Comparison of ENCODE assay signal across 10 cellular contexts in genomic region chr7:47992446-47992845, GRCh38. TPM values are rescaled to one million over a fixed set of nuclear protein-coding genes. Genes with fewer than 3 reads are reported as not detected.
DNase-seq lines count a peak whose midpoint lies in the region; ATAC-seq, FAIRE-seq and TF ChIP-seq lines count a peak whose summit lies in the region.
"Had no signal": no experiment of that assay in that cellular context is flagged by ENCODE, and none has a peak within 500 bp of the region (broad histone marks: within the 10 kb centered on the region; RNA-seq: fewer than 3 reads in every experiment).

No MANE protein-coding gene starts in this region.

- H3K9me3 ChIP-seq in OCI-LY7 (ENCODE audit: low read length): no peaks in the 10 kb centered on the region
- no peaks in the 10 kb centered on the region for H3K9me3 ChIP-seq in endocrine pancreas (ENCODE audit: control insufficient read depth, low read length)
- H3K9me3 ChIP-seq in pancreas: no peaks in the 10 kb centered on the region
- H3K9me3 ChIP-seq in vagina: no peaks in the 10 kb centered on the region
- no peaks in the 10 kb centered on the region for H3K9me3 ChIP-seq in ovary

- no peaks in the 10 kb centered on the region for H3K79me2 ChIP-seq in OCI-LY7 (ENCODE audit: insufficient read depth, low read depth, low read length)

- no peaks in the 10 kb centered on the region for H3K9me2 ChIP-seq in OCI-LY7 (ENCODE audit: insufficient read depth, low read length)

- H3K36me3 Mint-ChIP-seq in Calu3 (ENCODE audit: insufficient read depth, unreplicated experiment): peaks cover 12% of the 10 kb centered on the region

- DNase-seq in Calu3 (no peak), OCI-LY7 (ENCODE audit: low spot score) (no peak), pancreas (no peak), kidney glomerular epithelial cell (lab: John Stamatoyannopoulos, UW) (no peak), D341Med (ENCODE audit: low spot score) (no peak), vagina (ENCODE audit: extremely low spot score in 2 of 2) (no peak), ovary (no peak)

- no peaks in the 10 kb centered on the region for H4K20me1 ChIP-seq in OCI-LY7 (ENCODE audit: insufficient read depth, low read length)

- peaks cover 37% of the 10 kb centered on the region for H3K4me1 Mint-ChIP-seq in Calu3 (ENCODE audit: low read depth, unreplicated experiment)

- H3K9ac ChIP-seq in endocrine pancreas (ENCODE audit: control insufficient read depth, insufficient read depth, low read length): no peak overlapping the region

- 71 to 72% methylated on average over 3 of the region's 3 CpGs for WGBS in pancreas, 2 donors
- 90 to 94% (median 92%) methylated on average over 3 of the region's 3 CpGs for WGBS in ovary, 3 donors

- peaks cover 7% of the 10 kb centered on the region for H3K9me3 Mint-ChIP-seq in Calu3 (ENCODE audit: low read depth, unreplicated experiment)

- no peaks in the 10 kb centered on the region for H3K27me3 ChIP-seq in endocrine pancreas (ENCODE audit: control insufficient read depth, insufficient read depth, low read length)
- H3K27me3 ChIP-seq in pancreas: no peaks in the 10 kb centered on the region
- H3K27me3 ChIP-seq in vagina: no peaks in the 10 kb centered on the region
- H3K27me3 ChIP-seq in ovary: no peaks in the 10 kb centered on the region

- H2AFZ ChIP-seq in OCI-LY7 (ENCODE audit: low read length): peak overlapping the region; percentile 79

- no peak for TF ChIP-seq CTCF in Calu3 (IDR thresholded peaks at IDR 0.05; ENCODE audit: unreplicated experiment)
- TF ChIP-seq CTCF in OCI-LY7 (conservative IDR thresholded peaks at IDR 0.05; ENCODE audit: low read length): no peak
- no peak for TF ChIP-seq CTCF in pancreas (IDR thresholded peaks at IDR 0.05)
- TF ChIP-seq CTCF in vagina (IDR thresholded peaks at IDR 0.05): no peak
- TF ChIP-seq CTCF in ovary (IDR thresholded peaks at IDR 0.05): no peak

- H3K27ac ChIP-seq in OCI-LY7 (ENCODE audit: low read depth, low read length, poor library complexity, severe bottlenecking) (peak overlapping the region; percentile 79), pancreas (peak overlapping the region in 3 of 4 donors; percentile 19 to 71 (median 41)), vagina (no peak overlapping the region), ovary (no peak overlapping the region)

- no peak for ATAC-seq in pancreas

- BruUV-seq in Calu3 (replicated peaks; lab: Mats Ljungman, UMichigan) (no TSS peak), OCI-LY7 (replicated peaks; lab: Mats Ljungman, UMichigan) (no TSS peak)

- POLR2A ChIA-PET in OCI-LY7 (lab: Charles Lee): interaction anchor here (0.8 to 2.5 kb wide), 8 partner anchors 8 to 118 kb away, joined by 3 to 8 read pairs (median 5); partner anchors contain the start of gene HUS1

- no peak for TF ChIP-seq EP300 in ovary (IDR thresholded peaks at IDR 0.05)

- TF ChIP-seq POLR2A in vagina (IDR thresholded peaks at IDR 0.05) (no peak), ovary (IDR thresholded peaks at IDR 0.05) (no peak)

- intact Hi-C loops in Calu3 (cut with micrococcal nuclease; ENCODE audit: unreplicated experiment): loop anchor here (2.0 to 5.0 kb wide), 4 partner anchors 45 to 255 kb away; partner anchors contain the start of genes C7orf57 and UPP1
- intact Hi-C loops in OCI-LY7 (cut with micrococcal nuclease; ENCODE audit: unreplicated experiment): loop anchor here (1.0 to 2.0 kb wide), 2 partner anchors 12 to 14 kb away; partner anchors contain the start of gene HUS1
- intact Hi-C loops in pancreas (cut with DNase I): loop anchor here in 1 of 3 donors (5.0 kb wide), 1 partner anchor 115 kb away; no protein-coding TSS in a partner anchor
- intact Hi-C loops in vagina (cut with DNase I): loop anchor here (5.0 kb wide), 1 partner anchor 120 kb away; no protein-coding TSS in a partner anchor
- intact Hi-C loops in ovary (cut with DNase I): loop anchor here in 2 of 4 donors (5.0 to 10.0 kb wide), 3 partner anchors 48 to 115 kb away; partner anchors contain the start of gene PKD1L1 (in 1 of the 2)

- H3K36me3 ChIP-seq in OCI-LY7 (ENCODE audit: insufficient read depth, low read length): no peaks in the 10 kb centered on the region
- H3K36me3 ChIP-seq in endocrine pancreas (ENCODE audit: control insufficient read depth, insufficient read depth, low read length): no peaks in the 10 kb centered on the region
- no peaks in the 10 kb centered on the region for H3K36me3 ChIP-seq in pancreas
- H3K36me3 ChIP-seq in vagina: no peaks in the 10 kb centered on the region
- no peaks in the 10 kb centered on the region for H3K36me3 ChIP-seq in ovary

- H3K27ac Mint-ChIP-seq in Calu3 (ENCODE audit: unreplicated experiment): peak overlapping the region; percentile 76

- CTCF ChIA-PET in Calu3 (lab: Charles Lee) (interaction anchor here (1.0 to 1.6 kb wide), 9 partner anchors 8 to 162 kb away, joined by 3 to 49 read pairs (median 7); partner anchors contain the start of gene UPP1), OCI-LY7 (lab: Charles Lee; ENCODE audit: unreplicated experiment) (interaction anchor here (0.6 to 1.3 kb wide), 4 partner anchors 55 to 118 kb away, joined by 3 to 4 read pairs (median 3); no protein-coding TSS in a partner anchor)

- H3K4me1 ChIP-seq in OCI-LY7 (ENCODE audit: insufficient read depth, low read length, poor library complexity, severe bottlenecking): peaks cover 19% of the 10 kb centered on the region
- H3K4me1 ChIP-seq in endocrine pancreas (ENCODE audit: control insufficient read depth, insufficient read depth, low read length): no peaks in the 10 kb centered on the region
- no peaks in the 10 kb centered on the region for H3K4me1 ChIP-seq in pancreas
- no peaks in the 10 kb centered on the region for H3K4me1 ChIP-seq in vagina
- H3K4me1 ChIP-seq in ovary (ENCODE audit: insufficient read depth): no peaks in the 10 kb centered on the region

- no peak for FAIRE-seq in pancreas (lab: Jason Lieb, UNC)
- FAIRE-seq: kidney, RCC 7860 had no signal

- peak overlapping the region; percentile 68 for H3K4me3 ChIP-seq in OCI-LY7 (ENCODE audit: low read depth, low read length, poor library complexity, severe bottlenecking)
- peak overlapping the region; percentile 4 for H3K4me3 ChIP-seq in endocrine pancreas (ENCODE audit: control insufficient read depth, insufficient read depth, low read length)
- H3K4me3 ChIP-seq in pancreas: peak overlapping the region in 2 of 4 donors; percentile 44 to 58
- no peak overlapping the region for H3K4me3 ChIP-seq in vagina
- no peak overlapping the region for H3K4me3 ChIP-seq in ovary

- H3K4me2 ChIP-seq in OCI-LY7 (ENCODE audit: low read length): peak overlapping the region; percentile 82

- peak overlapping the region; percentile 77 for H3K4me3 Mint-ChIP-seq in Calu3 (ENCODE audit: low read depth, unreplicated experiment)

- H3K27me3 Mint-ChIP-seq in Calu3 (ENCODE audit: unreplicated experiment): no peaks in the 10 kb centered on the region

RNA-seq across cellular contexts. Expression of gene HUS1, which starts 13.0 kb away (rescaled TPM):
- 42.9 and 51.3 TPM in 2 replicates for total RNA-seq in Calu3 (2022)
- 24.7 and 28.2 TPM in 2 replicates for total RNA-seq in OCI-LY7 (2014; rRNA removed; shearing (Covaris generic))
- total RNA-seq in OCI-LY7 (2022): 44.5 and 44.8 TPM in 2 replicates
- 10 to 100 TPM; 12.0 to 16.3 (median 14.2) TPM for total RNA-seq in pancreas
- 1 to 10 TPM; 4.6 to 8.1 TPM for polyA plus RNA-seq in pancreas
- total RNA-seq in vagina: 28.5 TPM
- 10 to 100 TPM; 10.3 to 27.2 (median 20.7) TPM for total RNA-seq in ovary
- 10 to 100 TPM; 10.0 to 21.4 TPM for polyA plus RNA-seq in ovary

RNA-seq across cellular contexts. Expression of gene SUN3, which starts 36.5 kb away (rescaled TPM):
- 1.1 and 1.8 TPM in 2 replicates for total RNA-seq in Calu3 (2022)
- not detected in 2 replicates for total RNA-seq in OCI-LY7 (2014; rRNA removed; shearing (Covaris generic))
- total RNA-seq in OCI-LY7 (2022): 2.7 and 2.9 TPM in 2 replicates
- not detected for total RNA-seq in pancreas
- not detected for polyA plus RNA-seq in pancreas
- not detected for total RNA-seq in vagina
- not detected for total RNA-seq in ovary
- not detected for polyA plus RNA-seq in ovary

RNA-seq across cellular contexts. Expression of gene C7orf57, which starts 42.9 kb away (rescaled TPM):
- total RNA-seq in Calu3 (2022): 0.24 and 0.33 TPM in 2 replicates
- 0.25 and 0.59 TPM in 2 replicates for total RNA-seq in OCI-LY7 (2014; rRNA removed; shearing (Covaris generic))
- 0.18 and 0.29 TPM in 2 replicates for total RNA-seq in OCI-LY7 (2022)
- not detected for total RNA-seq in pancreas
- not detected for polyA plus RNA-seq in pancreas
- not detected for total RNA-seq in vagina
- total RNA-seq in ovary: 10 to 100 TPM in 1 of 7 donors, 1 to 10 TPM in 1, under 1 TPM in 3, not detected in 2; 0.30 to 18.6 (median 0.38) TPM
- polyA plus RNA-seq in ovary: under 1 TPM in 1 of 2 donors, not detected in 1; 0.02 TPM

RNA-seq across cellular contexts. Expression of gene PKD1L1, which starts 44.2 kb away (rescaled TPM):
- total RNA-seq in Calu3 (2022): 0.24 and 0.49 TPM in 2 replicates
- 0.19 and 0.26 TPM in 2 replicates for total RNA-seq in OCI-LY7 (2014; rRNA removed; shearing (Covaris generic))
- 0.63 TPM in 2 replicates for total RNA-seq in OCI-LY7 (2022)
- total RNA-seq in pancreas: under 1 TPM; 0.03 to 0.14 (median 0.09) TPM
- polyA plus RNA-seq in pancreas: under 1 TPM; 0.19 to 0.54 TPM
- total RNA-seq in vagina: 0.49 TPM
- under 1 TPM; 0.11 to 0.48 (median 0.28) TPM for total RNA-seq in ovary
- polyA plus RNA-seq in ovary: under 1 TPM; 0.13 to 0.22 TPM

Comparison
In these comparisons a context has a peak if more than half of its experiments do, and no peak if none do; other contexts are left out.
1. H3K27ac ChIP-seq: peak in OCI-LY7 (single experiment) and pancreas (3 of 4); none in vagina (single experiment) and ovary (0 of 2).
2. H3K4me3 ChIP-seq: peak in OCI-LY7 (single experiment) and endocrine pancreas (single experiment); none in vagina (0 of 2) and ovary (single experiment).